ENCODE assay signal across 13 cellular contexts in genomic region chr5:89313044-89313443, GRCh38.
DNase-seq lines count a peak whose midpoint lies in the region; ATAC-seq and TF ChIP-seq lines count a peak whose summit lies in the region.
"Had no signal": no experiment of that assay in that cellular context is flagged by ENCODE, and none has a peak within 500 bp of the region (broad histone marks: within the 10 kb centered on the region; RNA-seq: fewer than 3 reads in every experiment).

No MANE protein-coding gene starts in this region.

- no peaks in the 10 kb centered on the region for H3K27me3 ChIP-seq in kidney epithelial cell (ENCODE audit: control insufficient read depth, insufficient read depth, low read length)
- H3K27me3 ChIP-seq: adrenal gland, neural progenitor cell had no signal

- H3K36me3 ChIP-seq in kidney epithelial cell (ENCODE audit: control insufficient read depth, insufficient read depth, low read length): no peaks in the 10 kb centered on the region
- H3K36me3 ChIP-seq: adrenal gland, neural progenitor cell, WERI-Rb-1 had no signal

- H3K27ac ChIP-seq in substantia nigra (ENCODE audit: low read depth, low read length, poor library complexity, severe bottlenecking): no peak overlapping the region
- H3K27ac ChIP-seq: adrenal gland, neural progenitor cell, WERI-Rb-1 had no signal

- ATAC-seq in HG02938 (IDR thresholded peaks at IDR 0.05; ENCODE audit: unreplicated experiment) (no peak), GM21381 (IDR thresholded peaks at IDR 0.05; ENCODE audit: unreplicated experiment) (no peak)

- TF ChIP-seq CTCF in HFF-Myc (IDR thresholded peaks at IDR 0.05; ENCODE audit: low read depth, low read length, missing control alignments) (no peak), kidney epithelial cell (IDR thresholded peaks at IDR 0.05; ENCODE audit: insufficient read depth, low read length, poor library complexity, severe bottlenecking) (no peak)

- DNase-seq in COLO829 (ENCODE audit: low spot score): peak; percentile 0
- DNase-seq in HFF-Myc (ENCODE audit: extremely low read depth, low read depth): peak; percentile 37
- DNase-seq in T1000 (lab: John Stamatoyannopoulos, UW): peak; percentile 15
- peak; percentile 85 for DNase-seq in kidney epithelial cell (ENCODE audit: low read depth)
- no peak for DNase-seq in substantia nigra (lab: John Stamatoyannopoulos, UW)
- DNase-seq in C1 segment of cervical spinal cord (lab: John Stamatoyannopoulos, UW): no peak
- DNase-seq: adrenal gland, GF-D8, NCI-H2171 treated with DMSO at 0.1 percent for 48 hours, WERI-Rb-1 had no signal

- H3K4me3 ChIP-seq in HFF-Myc (replicated peaks; ENCODE audit: low read depth, low read length) (no peak overlapping the region), kidney epithelial cell (ENCODE audit: low read depth, low read length) (no peak overlapping the region)
- H3K4me3 ChIP-seq: adrenal gland, neural progenitor cell had no signal

Comparison
In these comparisons a context has a peak if more than half of its experiments do, and no peak if none do; other contexts are left out.
1. DNase-seq: peak in COLO829 (single experiment), HFF-Myc (single experiment), T1000 (single experiment) and kidney epithelial cell (single experiment); none in substantia nigra (0 of 49) and C1 segment of cervical spinal cord (0 of 14).